Comparison of ENCODE assay signal across 8 cellular contexts in genomic region chr1:153510984-153511410, GRCh38. TPM values are rescaled to one million over a fixed set of nuclear protein-coding genes. Genes with fewer than 3 reads are reported as not detected.
DNase-seq lines count a peak whose midpoint lies in the region; ATAC-seq and TF ChIP-seq lines count a peak whose summit lies in the region.

No MANE protein-coding gene starts in this region.

- H3K27ac ChIP-seq in CD4-positive, alpha-beta memory T cell (ENCODE audit: low read depth, low read length), result no peak overlapping the region
- no peak overlapping the region for H3K27ac ChIP-seq in dorsolateral prefrontal cortex

- H3K36me3 Mint-ChIP-seq in CD4-positive, alpha-beta memory T cell, result no peaks in the 10 kb centered on the region
- no peaks in the 10 kb centered on the region for H3K36me3 Mint-ChIP-seq in memory B cell

- no peaks in the 10 kb centered on the region for H3K9me3 ChIP-seq in CD4-positive, alpha-beta memory T cell (ENCODE audit: control insufficient read depth in 1 of 2, low read length in 2 of 2)

- H3K4me1 ChIP-seq in CD4-positive, alpha-beta memory T cell (ENCODE audit: insufficient read depth, low read length), result peaks cover 8% of the 10 kb centered on the region

- peak overlapping the region in 3 of 7 donors; percentile 30 to 49 (median 32) for H3K27ac Mint-ChIP-seq in CD4-positive, alpha-beta memory T cell
- no peak overlapping the region for H3K27ac Mint-ChIP-seq in memory B cell

- H3K27me3 ChIP-seq in CD4-positive, alpha-beta memory T cell (ENCODE audit: insufficient read depth, low read length), result no peaks in the 10 kb centered on the region
- H3K27me3 ChIP-seq in dorsolateral prefrontal cortex, result no peaks in the 10 kb centered on the region

- no peaks in the 10 kb centered on the region for H3K36me3 ChIP-seq in CD4-positive, alpha-beta memory T cell (ENCODE audit: insufficient read depth, low read length)

- POLR2A ChIA-PET in CD4-positive, alpha-beta memory T cell (lab: Charles Lee; ENCODE audit: partially characterized antibody), result interaction anchor here (1.1 to 3.3 kb wide), 6 partner anchors 21 to 480 kb away, joined by 3 to 18 read pairs (median 8); partner anchors contain the start of genes RPS27 and S100A6

- peak; percentile 44 for ATAC-seq in HG02610 (IDR thresholded peaks at IDR 0.05; ENCODE audit: unreplicated experiment)
- peak; percentile 89 for ATAC-seq in memory B cell (ENCODE audit: low read depth)
- ATAC-seq in HG03039 (IDR thresholded peaks at IDR 0.05; ENCODE audit: unreplicated experiment), result no peak

- TF ChIP-seq CTCF in dorsolateral prefrontal cortex (IDR thresholded peaks at IDR 0.05 in 54 of 56, conservative IDR thresholded peaks at IDR 0.05 in 2 of 56; ENCODE audit: low read depth in 1 of 56, partially characterized antibody in 56 of 56), result peak; percentile 34 to 96 (median 86)

- peak; percentile 67 to 72 (median 69) for DNase-seq in CD4-positive, alpha-beta memory T cell
- peak; percentile 68 for DNase-seq in NCI-H774 (lab: John Stamatoyannopoulos, UW)
- DNase-seq in activated CD4-positive, alpha-beta T cell treated with anti-CD3 and anti-CD28 coated beads, Interleukin-2, amount 50 U/mL, for 48 hours, result peak; percentile 86 to 89
- DNase-seq in dorsolateral prefrontal cortex, result peak; percentile 41 to 83 (median 74)
- DNase-seq in memory B cell (ENCODE audit: low spot score in 2 of 2), result peak; percentile 75 to 80
- peak; percentile 63 to 67 for DNase-seq in stimulated activated CD8-positive, alpha-beta memory T cell treated with anti-CD3 and anti-CD28 coated beads, Interleukin-15, amount 100 ng/mL, for 48 hours (ENCODE audit: low read depth in 2 of 2)

- no peak overlapping the region for H3K4me3 Mint-ChIP-seq in CD4-positive, alpha-beta memory T cell
- H3K4me3 Mint-ChIP-seq in memory B cell, result no peak overlapping the region

- H3K27me3 Mint-ChIP-seq in CD4-positive, alpha-beta memory T cell, result no peaks in the 10 kb centered on the region
- H3K27me3 Mint-ChIP-seq in memory B cell, result peaks cover 4% of the 10 kb centered on the region

- H3K4me3 ChIP-seq in CD4-positive, alpha-beta memory T cell (ENCODE audit: low read length in 2 of 2), result no peak overlapping the region
- no peak overlapping the region for H3K4me3 ChIP-seq in dorsolateral prefrontal cortex

- intact Hi-C loops in CD4-positive, alpha-beta memory T cell (cut with micrococcal nuclease), result loop anchor here (1.0 to 2.0 kb wide), 3 partner anchors 22 to 476 kb away; partner anchors contain the start of gene RAB13
- intact Hi-C loops in dorsolateral prefrontal cortex (cut with DNase I), result loop anchor here (1.0 to 10.0 kb wide), 4 partner anchors 56 to 476 kb away; partner anchors contain the start of genes RAB13 (in 1 of the 2) and S100A2 (in 1 of the 2)

- peaks cover 3 to 8% (median 5%) of the 10 kb centered on the region in 4 donors for H3K4me1 Mint-ChIP-seq in CD4-positive, alpha-beta memory T cell
- peaks cover 7% of the 10 kb centered on the region for H3K4me1 Mint-ChIP-seq in memory B cell

- CTCF ChIA-PET in CD4-positive, alpha-beta memory T cell (lab: Charles Lee; ENCODE audit: partially characterized antibody), result interaction anchor here (0.7 to 12.4 kb wide), 41 partner anchors 10 to 280 kb away, joined by 3 to 243 read pairs (median 4); partner anchors contain the start of genes CHTOP, S100A1, S100A13 and S100A14

- H3K9me3 Mint-ChIP-seq in CD4-positive, alpha-beta memory T cell, result no peaks in the 10 kb centered on the region
- H3K9me3 Mint-ChIP-seq in memory B cell, result no peaks in the 10 kb centered on the region

RNA-seq across cellular contexts. Expression of gene S100A6, which starts 24.8 kb away (rescaled TPM):
- 100 to 1,000 TPM; 342 to 356 TPM for total RNA-seq in CD4-positive, alpha-beta memory T cell
- 100 to 1,000 TPM; 848 to 918 TPM for polyA plus RNA-seq in CD4-positive, alpha-beta memory T cell
- total RNA-seq in dorsolateral prefrontal cortex, result 100 to 1,000 TPM in 65 of 120 experiments, 10 to 100 TPM in 55; 62.8 to 242 (median 102) TPM

RNA-seq across cellular contexts. Expression of gene S100A5, which starts 29.7 kb away (rescaled TPM):
- total RNA-seq in CD4-positive, alpha-beta memory T cell, result 1 to 10 TPM in 1 of 2 experiments, under 1 TPM in 1; 0.93 to 1.8 TPM
- 1 to 10 TPM in 1 of 2 donors, not detected in 1; 1.5 TPM for polyA plus RNA-seq in CD4-positive, alpha-beta memory T cell
- 1 to 10 TPM in 5 of 120 experiments, under 1 TPM in 1, not detected in 114; 0.47 to 1.9 (median 1.2) TPM for total RNA-seq in dorsolateral prefrontal cortex

RNA-seq across cellular contexts. Expression of gene S100A4, which starts 34.6 kb away (rescaled TPM):
- total RNA-seq in CD4-positive, alpha-beta memory T cell, result 100 to 1,000 TPM; 329 to 346 TPM
- polyA plus RNA-seq in CD4-positive, alpha-beta memory T cell, result 1,000 to 10,000 TPM; 2,886 to 3,815 TPM
- total RNA-seq in dorsolateral prefrontal cortex, result 10 to 100 TPM in 40 of 120 experiments, 1 to 10 TPM in 79, not detected in 1; 1.2 to 42.8 (median 6.7) TPM

RNA-seq across cellular contexts. Expression of gene S100A3, which starts 38.1 kb away (rescaled TPM):
- total RNA-seq in CD4-positive, alpha-beta memory T cell, result not detected
- polyA plus RNA-seq in CD4-positive, alpha-beta memory T cell, result not detected
- total RNA-seq in dorsolateral prefrontal cortex, result 1 to 10 TPM in 17 of 120 experiments, under 1 TPM in 11, not detected in 92; 0.59 to 9.7 (median 1.1) TPM

RNA-seq across cellular contexts. Expression of gene S100A7, which starts 50.5 kb away (rescaled TPM):
- total RNA-seq in CD4-positive, alpha-beta memory T cell, result not detected
- not detected for polyA plus RNA-seq in CD4-positive, alpha-beta memory T cell
- 1 to 10 TPM in 8 of 120 experiments, under 1 TPM in 1, not detected in 111; 0.97 to 2.8 (median 1.8) TPM for total RNA-seq in dorsolateral prefrontal cortex

Comparison
In these comparisons a context has a peak if more than half of its experiments do, and no peak if none do; other contexts are left out.
1. RNA of gene S100A4, which starts 34.6 kb away (total RNA-seq): 329 to 346 TPM in CD4-positive, alpha-beta memory T cell; 1.2 to 42.8 TPM in dorsolateral prefrontal cortex; every median in the first group is over 4 times any median in the second.
2. Peak in every context shown above with its lines, with median percentiles within 50 percentile points of each other: DNase-seq.